ENCODE assay signal across 24 cellular contexts in genomic region chr7:29363636-29364425, GRCh38.
DNase-seq lines count a peak whose midpoint lies in the region; ATAC-seq, FAIRE-seq and TF ChIP-seq lines count a peak whose summit lies in the region.
"Had no signal": no experiment of that assay in that cellular context is flagged by ENCODE, and none has a peak within 500 bp of the region (broad histone marks: within the 10 kb centered on the region; RNA-seq: fewer than 3 reads in every experiment).

No MANE protein-coding gene starts in this region.

- H3K9ac ChIP-seq in HepG2 (ENCODE audit: insufficient read depth, low read depth, low read length): no peak overlapping the region
- H3K9ac ChIP-seq in trophoblast cell (ENCODE audit: low read length): no peak overlapping the region

- CTCF ChIA-PET in HepG2 (lab: Yijun Ruan, JAX; ENCODE audit: low intra/inter-chr PET ratio, low total read pairs): no interaction called here

- H3K9me3 Mint-ChIP-seq in naive thymus-derived CD8-positive, alpha-beta T cell: no peaks in the 10 kb centered on the region
- H3K9me3 Mint-ChIP-seq: CD8-positive, alpha-beta memory T cell; HFFc6 had no signal

- H3K4me1 ChIP-seq in HepG2 (ENCODE audit: insufficient read depth, low read length) (no peaks in the 10 kb centered on the region), right lobe of liver (no peaks in the 10 kb centered on the region), foreskin keratinocyte (peaks cover 12% of the 10 kb centered on the region), trophoblast cell (ENCODE audit: control insufficient read depth in 1 of 2, insufficient read depth in 2 of 2, low read length in 2 of 2) (peaks cover 0 to 2% of the 10 kb centered on the region in 2 experiments)
- H3K4me1 ChIP-seq: BE2C had no signal

- H3K79me2 ChIP-seq in HepG2 (ENCODE audit: insufficient read depth, low read length) (no peaks in the 10 kb centered on the region), trophoblast cell (ENCODE audit: control insufficient read depth, insufficient read depth, low read length, poor library complexity) (no peaks in the 10 kb centered on the region)

- no peak overlapping the region for H4K91ac ChIP-seq in trophoblast cell (ENCODE audit: low read depth, low read length)

- no peak overlapping the region for H3K4me3 ChIP-seq in HepG2 (replicated peaks in 1 of 3; ENCODE audit: insufficient read depth in 1 of 3, low read depth in 2 of 3, low read length in 3 of 3)
- H3K4me3 ChIP-seq in right lobe of liver: no peak overlapping the region
- H3K4me3 ChIP-seq in trophoblast cell (ENCODE audit: low read depth, low read length): no peak overlapping the region
- H3K4me3 ChIP-seq in MG63: no peak overlapping the region
- H3K4me3 ChIP-seq: GM12878 had no signal

- H3K27ac Mint-ChIP-seq in naive thymus-derived CD8-positive, alpha-beta T cell: no peak overlapping the region
- H3K27ac Mint-ChIP-seq: CD4-positive, CD25-positive, alpha-beta regulatory T cell; HFFc6 had no signal

- TF ChIP-seq RAD21 in HepG2 (CRISPR knock-in tag; IDR thresholded peaks at IDR 0.05): no peak

- H3K27ac ChIP-seq in HepG2 (ENCODE audit: extremely low read length, insufficient read depth, low read length) (no peak overlapping the region), right lobe of liver (no peak overlapping the region), VCaP (peak overlapping the region; percentile 38), foreskin keratinocyte (no peak overlapping the region), trophoblast cell (ENCODE audit: low read depth, low read length) (no peak overlapping the region)

- no peak overlapping the region for H3K14ac ChIP-seq in trophoblast cell (ENCODE audit: low read length)

- FAIRE-seq in HepG2 (lab: Jason Lieb, UNC) (no peak), RCC 7860 (lab: Jason Lieb, UNC) (no peak)
- FAIRE-seq: A204.1, GM12878 had no signal

- no peak overlapping the region for H2BK12ac ChIP-seq in trophoblast cell (ENCODE audit: low read length)

- POLR2A ChIA-PET in HepG2 (lab: Yijun Ruan, JAX): no interaction called here
- POLR2A ChIA-PET in naive thymus-derived CD8-positive, alpha-beta T cell (lab: Charles Lee): no interaction called here

- no peaks in the 10 kb centered on the region for H3K27me3 ChIP-seq in HepG2 (ENCODE audit: control insufficient read depth in 1 of 2, insufficient read depth in 2 of 2, low read length in 2 of 2)
- no peaks in the 10 kb centered on the region for H3K27me3 ChIP-seq in right lobe of liver
- H3K27me3 ChIP-seq in foreskin keratinocyte: peaks cover 15% of the 10 kb centered on the region
- H3K27me3 ChIP-seq in trophoblast cell (ENCODE audit: insufficient read depth, low read length): no peaks in the 10 kb centered on the region
- no peaks in the 10 kb centered on the region; the same call in 1 of the 2 replicates for H3K27me3 ChIP-seq in MG63
- H3K27me3 ChIP-seq: BE2C had no signal

- BruUV-seq in HepG2 (replicated peaks; lab: Mats Ljungman, UMichigan): no TSS peak

- TF ChIP-seq POLR2A in HepG2 (IDR thresholded peaks at IDR 0.05; ENCODE audit: insufficient read depth in 1 of 2, low read depth in 2 of 2, low read length in 2 of 2) (no peak), right lobe of liver (IDR thresholded peaks at IDR 0.05) (no peak)

- H3K4ac ChIP-seq in trophoblast cell (ENCODE audit: low read depth, low read length): no peak overlapping the region

- no peak overlapping the region for H2BK5ac ChIP-seq in trophoblast cell (ENCODE audit: low read depth, low read length, poor library complexity)

- no peak overlapping the region for H2AK5ac ChIP-seq in trophoblast cell (ENCODE audit: low read length)

- H3K4me1 Mint-ChIP-seq in naive thymus-derived CD8-positive, alpha-beta T cell: no peaks in the 10 kb centered on the region
- H3K4me1 Mint-ChIP-seq: CD4-positive, CD25-positive, alpha-beta regulatory T cell; CD8-positive, alpha-beta memory T cell had no signal

- ATAC-seq in HepG2 (no peak), right lobe of liver (no peak), foreskin keratinocyte (peak; percentile 93)
- no peak for ATAC-seq in naive thymus-derived CD8-positive, alpha-beta T cell
- ATAC-seq: GM12878, HCT116 had no signal

- H3K27me3 Mint-ChIP-seq in naive thymus-derived CD8-positive, alpha-beta T cell: no peaks in the 10 kb centered on the region
- H3K27me3 Mint-ChIP-seq: CD4-positive, CD25-positive, alpha-beta regulatory T cell had no signal

- no peak overlapping the region for H4K12ac ChIP-seq in trophoblast cell (ENCODE audit: low read depth, low read length)

- WGBS in HepG2 (ENCODE audit: low lambda C conversion rate): 100% methylated on average over 3 of the region's 3 CpGs
- 92% methylated on average over 1 of the region's 3 CpGs for WGBS in right lobe of liver (ENCODE audit: insufficient coverage, low coverage, low lambda C conversion rate, missing lambda C conversion rate)
- WGBS in trophoblast cell (ENCODE audit: extremely low coverage, insufficient coverage, insufficient read length): no CpG with 5 or more reads among the region's 3 CpGs

- no peak overlapping the region for H3K23ac ChIP-seq in trophoblast cell (ENCODE audit: low read length)

- DNase-seq in HepG2 (ENCODE audit: low spot score) (no peak), right lobe of liver (no peak), foreskin keratinocyte (peak; percentile 53 to 82), trophoblast cell (peak; percentile 91 to 97), MG63 (no peak), RCC 7860 (ENCODE audit: low spot score) (no peak)
- DNase-seq in naive thymus-derived CD8-positive, alpha-beta T cell: no peak
- DNase-seq: ACHN; BE2C; C1 segment of cervical spinal cord; CD4-positive, CD25-positive, alpha-beta regulatory T cell; CD8-positive, alpha-beta memory T cell; COR-L47; DMS 273 treated with DMSO at 0.1 percent for 48 hours; DMS53; DND-41; EL; GOT3; H7; HFFc6 had no signal

- in situ Hi-C loops in HepG2 (cut with HindIII; ENCODE audit: extremely low pct_ligation_motif_present, low pct_unique_long_range_greater_than_20kb): no loop called here

- no peaks in the 10 kb centered on the region for H4K20me1 ChIP-seq in HepG2 (ENCODE audit: insufficient read depth, low read length)

- H4K8ac ChIP-seq in trophoblast cell (ENCODE audit: low read depth, low read length): no peak overlapping the region

- H3K36me3 ChIP-seq in HepG2 (replicated peaks in 1 of 2; ENCODE audit: control insufficient read depth in 1 of 2, insufficient read depth in 2 of 2, low read length in 2 of 2) (peaks cover 3 to 16% of the 10 kb centered on the region in 2 experiments; a peak in 3 of 5 replicates), right lobe of liver (peaks cover 0 to 3% (median 2%) of the 10 kb centered on the region in 4 donors), trophoblast cell (ENCODE audit: control insufficient read depth in 1 of 2, insufficient read depth in 2 of 2, low read length in 2 of 2) (peaks cover 2% of the 10 kb centered on the region in 2 experiments), MG63 (no peaks in the 10 kb centered on the region)
- H3K36me3 ChIP-seq: BE2C had no signal

- H3K4me2 ChIP-seq in HepG2 (ENCODE audit: low read depth, low read length): no peak overlapping the region
- H3K4me2 ChIP-seq in trophoblast cell (ENCODE audit: low read length): no peak overlapping the region

- H2AFZ ChIP-seq in HepG2 (ENCODE audit: low read length) (no peak overlapping the region), trophoblast cell (ENCODE audit: insufficient read depth, low read length, poor library complexity) (no peak overlapping the region)

- H3K18ac ChIP-seq in trophoblast cell (ENCODE audit: low read length): no peak overlapping the region

- no peaks in the 10 kb centered on the region for H3K79me1 ChIP-seq in trophoblast cell (ENCODE audit: low read length)

- H3K9me3 ChIP-seq in HepG2 (ENCODE audit: low read length): no peaks in the 10 kb centered on the region
- H3K9me3 ChIP-seq in right lobe of liver: no peaks in the 10 kb centered on the region
- no peaks in the 10 kb centered on the region for H3K9me3 ChIP-seq in trophoblast cell (ENCODE audit: insufficient read depth, low read depth, low read length)
- no peaks in the 10 kb centered on the region for H3K9me3 ChIP-seq in MG63
- H3K9me3 ChIP-seq: BE2C had no signal

- H3K36me3 Mint-ChIP-seq in naive thymus-derived CD8-positive, alpha-beta T cell: no peaks in the 10 kb centered on the region
- H3K36me3 Mint-ChIP-seq: CD4-positive, CD25-positive, alpha-beta regulatory T cell had no signal

- TF ChIP-seq CTCF in HepG2 (CRISPR knock-in tag; IDR thresholded peaks at IDR 0.05): no peak
- TF ChIP-seq CTCF in right lobe of liver (IDR thresholded peaks at IDR 0.05): no peak
- TF ChIP-seq CTCF in VCaP (conservative IDR thresholded peaks at IDR 0.05): no peak
- peak; percentile 24 for TF ChIP-seq CTCF in foreskin keratinocyte (conservative IDR thresholded peaks at IDR 0.05)

- TF ChIP-seq EP300 in HepG2 (IDR thresholded peaks at IDR 0.05; ENCODE audit: low read depth in 2 of 2, low read length in 2 of 2) (no peak), HepG2 (CRISPR knock-in tag; IDR thresholded peaks at IDR 0.05; ENCODE audit: borderline replicate concordance) (no peak)

- intact Hi-C loops in HepG2 (cut with micrococcal nuclease; ENCODE audit: unreplicated experiment) (no loop called here), right lobe of liver (cut with DNase I) (no loop called here)

- no peak overlapping the region for H3K4me3 Mint-ChIP-seq in naive thymus-derived CD8-positive, alpha-beta T cell
- H3K4me3 Mint-ChIP-seq: CD4-positive, CD25-positive, alpha-beta regulatory T cell; CD8-positive, alpha-beta memory T cell; HFFc6 had no signal

- no peak overlapping the region for H2BK120ac ChIP-seq in trophoblast cell (ENCODE audit: insufficient read depth, low read length, poor library complexity)

TF ChIP-seq in HepG2, 621 proteins besides CTCF, POLR2A, EP300 and RAD21:
- TF ChIP-seq ZSCAN31 (CRISPR knock-in tag; IDR thresholded peaks at IDR 0.05; ENCODE audit: low read depth) (no peak), MAFK (conservative IDR thresholded peaks at IDR 0.05 in 1 of 2, IDR thresholded peaks at IDR 0.05 in 1 of 2; ENCODE audit: low read length in 2 of 2) (peak; percentile 29 to 39; a peak in 3 of 4 replicates), MAFF (IDR thresholded peaks at IDR 0.05; ENCODE audit: low read depth, low read length) (peak; percentile 48; the same call in 1 of the 2 replicates), ZNF296 (CRISPR knock-in tag; conservative IDR thresholded peaks at IDR 0.05) (no peak)

Comparison
In these comparisons a context has a peak if more than half of its experiments do, and no peak if none do; other contexts are left out.
1. DNase-seq: peak in foreskin keratinocyte (2 of 2) and trophoblast cell (2 of 2); none in HepG2 (single experiment), right lobe of liver (0 of 3), naive thymus-derived CD8-positive, alpha-beta T cell (0 of 10), MG63 (single experiment) and RCC 7860 (single experiment).